30 cellular contexts compared by ENCODE assay signal in genomic region chr14:65834051-65834450, GRCh38.
"Had no signal": no experiment of that assay in that cellular context is flagged by ENCODE, and none has a peak within 500 bp of the region (broad histone marks: within the 10 kb centered on the region; RNA-seq: fewer than 3 reads in every experiment).

No MANE protein-coding gene starts in this region.

- H3K4me2 ChIP-seq: hepatocyte had no signal

- H3K9me3 ChIP-seq: adrenal gland, body of pancreas, esophagus squamous epithelium, gastroesophageal sphincter, heart right ventricle had no signal

- H3K27me3 ChIP-seq: adrenal gland, body of pancreas had no signal

- H3K79me2 ChIP-seq: hepatocyte had no signal

- H2AFZ ChIP-seq: hepatocyte had no signal

- H3K4me3 ChIP-seq: adrenal gland, body of pancreas, esophagus squamous epithelium, gastroesophageal sphincter, heart right ventricle, hepatocyte had no signal

- H3K4me3 Mint-ChIP-seq: activated CD4-positive, alpha-beta memory T cell treated with anti-CD3 and anti-CD28 coated beads for 36 hours; activated CD4-positive, alpha-beta T cell treated with anti-CD3 and anti-CD28 coated beads for 36 hours; activated CD4-positive, alpha-beta T cell treated with anti-CD3 and anti-CD28 coated beads, Interleukin-2, amount 10 ng/mL, durations not matched to agents 24 days and 14 days; activated CD8-positive, alpha-beta T cell treated with anti-CD3 and anti-CD28 coated beads, Interleukin-2, amount 10 ng/mL, durations not matched to agents 7 days and 5 days; activated naive CD8-positive, alpha-beta T cell treated with anti-CD3 and anti-CD28 coated beads for 36 hours; activated naive CD8-positive, alpha-beta T cell treated with anti-CD3 and anti-CD28 coated beads, Interleukin-2, amount 50 U/mL, for 24 hours; activated T-cell treated with anti-CD3 and anti-CD28 coated beads, Interleukin-2, amount 50 U/mL, for 4 hours; activated T-helper 17 cell treated with anti-CD3 and anti-CD28 coated beads, Interleukin-2, amount 50 U/mL, for 72 hours; T-helper 17 cell; T-helper 2 cell treated with Interferon-gamma antibody and Interleukin-4, amounts not matched to agents 5 μg/mL and 100 μg/mL, for 36 hours had no signal

- H3K9me3 Mint-ChIP-seq: activated CD4-positive, alpha-beta memory T cell treated with anti-CD3 and anti-CD28 coated beads for 36 hours; activated naive CD8-positive, alpha-beta T cell treated with anti-CD3 and anti-CD28 coated beads, Interleukin-2, amount 50 U/mL, for 24 hours; activated T-cell treated with anti-CD3 and anti-CD28 coated beads, Interleukin-2, amount 50 U/mL, for 4 hours; activated T-helper 17 cell treated with anti-CD3 and anti-CD28 coated beads, Interleukin-2, amount 50 U/mL, for 72 hours had no signal

- H3K36me3 ChIP-seq: adrenal gland, esophagus squamous epithelium, gastroesophageal sphincter, heart right ventricle had no signal

- H3K27ac Mint-ChIP-seq: activated CD4-positive, alpha-beta memory T cell treated with anti-CD3 and anti-CD28 coated beads for 36 hours; activated CD4-positive, alpha-beta T cell treated with anti-CD3 and anti-CD28 coated beads for 36 hours; activated CD4-positive, alpha-beta T cell treated with anti-CD3 and anti-CD28 coated beads, Interleukin-2, amount 10 ng/mL, durations not matched to agents 24 days and 14 days; activated naive CD8-positive, alpha-beta T cell treated with anti-CD3 and anti-CD28 coated beads for 36 hours; activated naive CD8-positive, alpha-beta T cell treated with anti-CD3 and anti-CD28 coated beads, Interleukin-2, amount 50 U/mL, for 24 hours; activated T-helper 17 cell treated with anti-CD3 and anti-CD28 coated beads, Interleukin-2, amount 50 U/mL, for 72 hours; T-helper 17 cell had no signal

- H3K27ac ChIP-seq: body of pancreas, epithelial cell of prostate, esophagus squamous epithelium, gastroesophageal sphincter, heart right ventricle, hepatocyte had no signal

- ATAC-seq: activated CD4-positive, alpha-beta T cell treated with anti-CD3 and anti-CD28 coated beads for 36 hours; activated CD8-positive, alpha-beta T cell treated with anti-CD3 and anti-CD28 coated beads, Interleukin-2, amount 10 ng/mL, durations not matched to agents 7 days and 5 days; activated naive CD8-positive, alpha-beta T cell treated with anti-CD3 and anti-CD28 coated beads, Interleukin-2, amount 50 U/mL, for 24 hours; activated T-cell treated with anti-CD3 and anti-CD28 coated beads, Interleukin-2, amount 50 U/mL, for 4 hours; activated T-helper 17 cell treated with anti-CD3 and anti-CD28 coated beads, Interleukin-2, amount 50 U/mL, for 72 hours; body of pancreas; gastroesophageal sphincter; heart right ventricle; T-helper 17 cell had no signal

- DNase-seq: activated CD4-positive, alpha-beta memory T cell treated with anti-CD3 and anti-CD28 coated beads for 36 hours; activated CD4-positive, alpha-beta T cell treated with anti-CD3 and anti-CD28 coated beads for 36 hours; activated CD4-positive, alpha-beta T cell treated with anti-CD3 and anti-CD28 coated beads, Interleukin-2, amount 10 ng/mL, durations not matched to agents 24 days and 14 days; activated CD4-positive, CD25-positive, alpha-beta regulatory T cell; activated CD4-positive, CD25-positive, alpha-beta regulatory T cell treated with anti-CD3 and anti-CD28 coated beads, Interleukin-2, amount 50 U/mL, for 72 hours; activated CD8-positive, alpha-beta T cell treated with anti-CD3 and anti-CD28 coated beads, Interleukin-2, amount 10 ng/mL, durations not matched to agents 7 days and 5 days; activated effector memory CD4-positive, alpha-beta T cell treated with Interleukin-2 at 50 U/mL for 16 hours; activated gamma-delta T cell treated with Interleukin-2 at 50 U/mL for 16 hours; activated naive CD4-positive, alpha-beta T cell treated with anti-CD3 and anti-CD28 coated beads, Interleukin-2, amount 50 U/mL, for 16 hours; activated naive CD4-positive, alpha-beta T cell treated with Interleukin-2 at 50 U/mL for 16 hours; activated naive CD8-positive, alpha-beta T cell treated with anti-CD3 and anti-CD28 coated beads for 36 hours; activated naive CD8-positive, alpha-beta T cell treated with anti-CD3 and anti-CD28 coated beads, Interleukin-2, amount 50 U/mL, for 24 hours; activated T-cell treated with anti-CD3 and anti-CD28 coated beads, Interleukin-2, amount 50 U/mL, for 4 hours; aorta; body of pancreas; cortex of kidney; dermis blood vessel endothelial cell; effector CD8-positive, alpha-beta T cell; esophagus squamous epithelium; foreskin melanocyte; heart right ventricle; T-helper 1 cell; T-helper 17 cell; T1000 had no signal

- H3K4me1 ChIP-seq: body of pancreas, gastroesophageal sphincter had no signal

- H3K36me3 Mint-ChIP-seq: activated CD4-positive, alpha-beta memory T cell treated with anti-CD3 and anti-CD28 coated beads for 36 hours; activated naive CD8-positive, alpha-beta T cell treated with anti-CD3 and anti-CD28 coated beads for 36 hours had no signal

- H3K27me3 Mint-ChIP-seq: activated CD4-positive, alpha-beta memory T cell treated with anti-CD3 and anti-CD28 coated beads for 36 hours; activated CD4-positive, alpha-beta T cell treated with anti-CD3 and anti-CD28 coated beads for 36 hours; activated naive CD8-positive, alpha-beta T cell treated with anti-CD3 and anti-CD28 coated beads for 36 hours; activated naive CD8-positive, alpha-beta T cell treated with anti-CD3 and anti-CD28 coated beads, Interleukin-2, amount 50 U/mL, for 24 hours; activated T-helper 17 cell treated with anti-CD3 and anti-CD28 coated beads, Interleukin-2, amount 50 U/mL, for 72 hours; T-helper 17 cell had no signal
